ENCODE assay signal across 22 cellular contexts in the genomic region with DNA sequence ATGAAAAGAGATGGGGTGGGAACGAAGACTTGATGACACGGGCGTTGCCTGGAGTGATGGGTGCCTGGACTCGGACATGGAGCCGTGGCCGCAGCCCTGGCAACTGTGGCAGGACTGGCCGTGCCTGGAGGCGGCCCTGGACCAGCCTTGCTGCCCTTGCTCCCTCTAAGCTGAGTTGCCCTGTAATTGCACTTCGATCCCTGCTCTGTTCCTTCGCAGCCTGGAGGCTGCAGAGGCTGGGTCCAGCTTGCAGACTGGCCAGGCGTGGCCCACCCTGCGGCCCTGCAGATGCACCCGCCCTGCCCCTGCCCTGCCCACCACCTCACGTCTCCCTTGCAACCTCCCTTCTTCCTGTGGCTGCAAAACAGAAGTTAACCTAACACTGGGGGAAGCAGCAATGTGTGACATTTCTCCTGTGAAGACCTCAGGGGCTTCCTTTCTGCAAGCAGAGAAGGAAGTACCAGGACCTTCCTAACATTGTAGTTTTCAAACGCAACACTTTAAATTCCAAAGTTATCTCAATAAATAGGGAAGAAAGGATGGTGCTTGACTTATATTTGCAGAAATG.
"Had no signal": no experiment of that assay in that cellular context is flagged by ENCODE, and none has a peak within 500 bp of the region (broad histone marks: within the 10 kb centered on the region; RNA-seq: fewer than 3 reads in every experiment).

No MANE protein-coding gene starts in this region.

- H3K36me3 Mint-ChIP-seq: memory B cell; mesothelial cell of epicardium; natural killer cell treated with Interleukin-12 subunit alpha and Interleukin-12 subunit beta and Interleukin-15 and Interleukin-18, amount 100 ng/mL, for 72 hours; neural progenitor cell had no signal

- H3K4me3 Mint-ChIP-seq: memory B cell; mesothelial cell of epicardium; natural killer cell treated with Interleukin-12 subunit alpha and Interleukin-12 subunit beta and Interleukin-15 and Interleukin-18, amount 100 ng/mL, for 72 hours; neural progenitor cell had no signal

- ATAC-seq: left cardiac atrium; lower lobe of right lung; natural killer cell treated with Interleukin-12 subunit alpha and Interleukin-12 subunit beta and Interleukin-15 and Interleukin-18, amount 100 ng/mL, for 72 hours; psoas muscle; right lobe of liver had no signal

- H3K9me3 Mint-ChIP-seq: memory B cell; mesothelial cell of epicardium; natural killer cell treated with Interleukin-12 subunit alpha and Interleukin-12 subunit beta and Interleukin-15 and Interleukin-18, amount 100 ng/mL, for 72 hours had no signal

- H3K27ac Mint-ChIP-seq: memory B cell; mesothelial cell of epicardium; natural killer cell treated with Interleukin-12 subunit alpha and Interleukin-12 subunit beta and Interleukin-15 and Interleukin-18, amount 100 ng/mL, for 72 hours; neural progenitor cell had no signal

- H3K4me1 Mint-ChIP-seq: memory B cell, mesothelial cell of epicardium had no signal

- DNase-seq: cortex of kidney; dorsolateral prefrontal cortex; effector CD8-positive, alpha-beta T cell; foreskin melanocyte; head of caudate nucleus; kidney; left cardiac atrium; left ventricle myocardium inferior; lower lobe of right lung; occipital lobe; psoas muscle; retina; right lobe of liver; stimulated activated CD4-positive, alpha-beta T cell treated with anti-CD3 and anti-CD28 coated beads, Interleukin-4, amount 100 ng/mL, for 24 hours; stimulated activated naive CD4-positive, alpha-beta T cell; stomach; substantia nigra; transverse colon had no signal
